8 cellular contexts compared by ENCODE assay signal in the genomic region with DNA sequence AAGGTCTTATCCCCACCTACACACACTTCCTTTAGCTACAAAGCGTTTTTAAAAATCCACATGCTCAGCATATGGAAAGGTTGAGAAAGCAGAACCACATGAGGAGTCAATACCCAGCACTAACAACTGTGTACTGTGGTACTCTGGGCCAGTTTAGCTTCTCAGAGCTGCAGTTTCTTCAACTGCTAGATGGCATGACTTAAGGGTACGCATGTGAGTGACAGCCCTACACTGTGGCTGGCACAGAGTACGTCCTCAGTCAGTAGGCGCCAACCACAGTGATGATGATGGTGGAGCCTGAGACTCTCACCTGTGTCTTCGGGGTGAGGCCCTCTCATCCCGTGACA. TPM values are rescaled to one million over a fixed set of nuclear protein-coding genes. Genes with fewer than 3 reads are reported as not detected.
A peak's percentile ranks its signal among the peaks of the same experiment; 100 is the strongest.
DNase-seq lines count a peak whose midpoint lies in the region; ATAC-seq and TF ChIP-seq lines count a peak whose summit lies in the region.

No MANE protein-coding gene starts in this region.

- peak overlapping the region; percentile 67 for H3K27ac Mint-ChIP-seq in T-helper 1 cell treated with Interleukin-12 subunit alpha and Interleukin-12 subunit beta and Interleukin-4 antibody, amounts not matched to agents 30 μg/mL and 1 μg/mL, for 36 hours
- H3K27ac Mint-ChIP-seq in activated naive CD8-positive, alpha-beta T cell = peak overlapping the region; percentile 97
- peak overlapping the region; percentile 83 for H3K27ac Mint-ChIP-seq in memory B cell

- peaks cover 62% of the 10 kb centered on the region for H3K4me1 Mint-ChIP-seq in T-helper 1 cell treated with Interleukin-12 subunit alpha and Interleukin-12 subunit beta and Interleukin-4 antibody, amounts not matched to agents 30 μg/mL and 1 μg/mL, for 36 hours (ENCODE audit: low read depth)
- H3K4me1 Mint-ChIP-seq in activated naive CD8-positive, alpha-beta T cell (ENCODE audit: low read depth) = peaks cover 89% of the 10 kb centered on the region
- peaks cover 62% of the 10 kb centered on the region for H3K4me1 Mint-ChIP-seq in memory B cell

- WGBS in lower leg skin, 2 donors = 76 to 80% methylated on average over 6 of the region's 6 CpGs

- no peaks in the 10 kb centered on the region for H3K27me3 Mint-ChIP-seq in T-helper 1 cell treated with Interleukin-12 subunit alpha and Interleukin-12 subunit beta and Interleukin-4 antibody, amounts not matched to agents 30 μg/mL and 1 μg/mL, for 36 hours (ENCODE audit: low read depth)
- no peaks in the 10 kb centered on the region for H3K27me3 Mint-ChIP-seq in activated naive CD8-positive, alpha-beta T cell
- H3K27me3 Mint-ChIP-seq in memory B cell = no peaks in the 10 kb centered on the region

- intact Hi-C loops in lower leg skin (cut with DNase I; ENCODE audit: low total_unique reads) = no loop called here

- H3K27ac ChIP-seq in stomach smooth muscle (ENCODE audit: low read length) = peak overlapping the region; percentile 77

- peaks cover 52% of the 10 kb centered on the region for H3K4me1 ChIP-seq in stomach smooth muscle (ENCODE audit: control insufficient read depth, insufficient read depth, low read length)

- peaks cover 0 to 2% of the 10 kb centered on the region in 2 donors for H3K36me3 ChIP-seq in stomach smooth muscle (ENCODE audit: control insufficient read depth in 2 of 2, insufficient read depth in 2 of 2, low read length in 2 of 2)

- peaks cover 20% of the 10 kb centered on the region for H3K36me3 Mint-ChIP-seq in T-helper 1 cell treated with Interleukin-12 subunit alpha and Interleukin-12 subunit beta and Interleukin-4 antibody, amounts not matched to agents 30 μg/mL and 1 μg/mL, for 36 hours (ENCODE audit: low read depth)
- peaks cover 6% of the 10 kb centered on the region for H3K36me3 Mint-ChIP-seq in activated naive CD8-positive, alpha-beta T cell
- H3K36me3 Mint-ChIP-seq in memory B cell = peaks cover 17% of the 10 kb centered on the region

- no peak for TF ChIP-seq POLR2A in lower leg skin (IDR thresholded peaks at IDR 0.05)

- peaks cover 4% of the 10 kb centered on the region for H3K9me3 Mint-ChIP-seq in T-helper 1 cell treated with Interleukin-12 subunit alpha and Interleukin-12 subunit beta and Interleukin-4 antibody, amounts not matched to agents 30 μg/mL and 1 μg/mL, for 36 hours
- no peaks in the 10 kb centered on the region for H3K9me3 Mint-ChIP-seq in activated naive CD8-positive, alpha-beta T cell (ENCODE audit: low read depth)
- no peaks in the 10 kb centered on the region for H3K9me3 Mint-ChIP-seq in memory B cell

- no peak for TF ChIP-seq CTCF in lower leg skin (IDR thresholded peaks at IDR 0.05)

- H3K4me3 Mint-ChIP-seq in T-helper 1 cell treated with Interleukin-12 subunit alpha and Interleukin-12 subunit beta and Interleukin-4 antibody, amounts not matched to agents 30 μg/mL and 1 μg/mL, for 36 hours = no peak overlapping the region
- H3K4me3 Mint-ChIP-seq in activated naive CD8-positive, alpha-beta T cell = peak overlapping the region; percentile 78
- H3K4me3 Mint-ChIP-seq in memory B cell = peak overlapping the region; percentile 67

- H3K27me3 ChIP-seq in stomach smooth muscle (ENCODE audit: control insufficient read depth in 1 of 2, insufficient read depth in 2 of 2, low read length in 2 of 2) = no peaks in the 10 kb centered on the region

- H3K9me3 ChIP-seq in stomach smooth muscle (ENCODE audit: control insufficient read depth in 2 of 2, low read length in 2 of 2) = no peaks in the 10 kb centered on the region

- H3K9ac ChIP-seq in stomach smooth muscle (ENCODE audit: low read length in 2 of 2) = peak overlapping the region; percentile 35 to 36

- peak overlapping the region in 1 of 2 donors; percentile 40 for H3K4me3 ChIP-seq in stomach smooth muscle (ENCODE audit: low read length in 2 of 2)
- no peak overlapping the region for H3K4me3 ChIP-seq in lower leg skin (ENCODE audit: low read depth, poor library complexity, severe bottlenecking)

- ATAC-seq in memory B cell (ENCODE audit: low read depth) (peak; percentile 37), HG02623 (IDR thresholded peaks at IDR 0.05; ENCODE audit: unreplicated experiment) (no peak)

- DNase-seq in T-helper 1 cell (no peak), memory B cell (ENCODE audit: low spot score in 2 of 2) (no peak), lower leg skin (ENCODE audit: low spot score in 2 of 2) (no peak), kidney tubule cell (ENCODE audit: low spot score) (no peak)

RNA-seq across cellular contexts. Expression of a gene that starts 17.4 kb away (rescaled TPM):
- total RNA-seq in lower leg skin = 100 to 1,000 TPM in 1 of 4 donors, 10 to 100 TPM in 3; 64.6 to 101 (median 82.5) TPM

RNA-seq across cellular contexts. Expression of a gene that starts 20.3 kb away (rescaled TPM):
- 100 to 1,000 TPM; 176 to 519 (median 217) TPM for total RNA-seq in lower leg skin
